In the genomic region with DNA sequence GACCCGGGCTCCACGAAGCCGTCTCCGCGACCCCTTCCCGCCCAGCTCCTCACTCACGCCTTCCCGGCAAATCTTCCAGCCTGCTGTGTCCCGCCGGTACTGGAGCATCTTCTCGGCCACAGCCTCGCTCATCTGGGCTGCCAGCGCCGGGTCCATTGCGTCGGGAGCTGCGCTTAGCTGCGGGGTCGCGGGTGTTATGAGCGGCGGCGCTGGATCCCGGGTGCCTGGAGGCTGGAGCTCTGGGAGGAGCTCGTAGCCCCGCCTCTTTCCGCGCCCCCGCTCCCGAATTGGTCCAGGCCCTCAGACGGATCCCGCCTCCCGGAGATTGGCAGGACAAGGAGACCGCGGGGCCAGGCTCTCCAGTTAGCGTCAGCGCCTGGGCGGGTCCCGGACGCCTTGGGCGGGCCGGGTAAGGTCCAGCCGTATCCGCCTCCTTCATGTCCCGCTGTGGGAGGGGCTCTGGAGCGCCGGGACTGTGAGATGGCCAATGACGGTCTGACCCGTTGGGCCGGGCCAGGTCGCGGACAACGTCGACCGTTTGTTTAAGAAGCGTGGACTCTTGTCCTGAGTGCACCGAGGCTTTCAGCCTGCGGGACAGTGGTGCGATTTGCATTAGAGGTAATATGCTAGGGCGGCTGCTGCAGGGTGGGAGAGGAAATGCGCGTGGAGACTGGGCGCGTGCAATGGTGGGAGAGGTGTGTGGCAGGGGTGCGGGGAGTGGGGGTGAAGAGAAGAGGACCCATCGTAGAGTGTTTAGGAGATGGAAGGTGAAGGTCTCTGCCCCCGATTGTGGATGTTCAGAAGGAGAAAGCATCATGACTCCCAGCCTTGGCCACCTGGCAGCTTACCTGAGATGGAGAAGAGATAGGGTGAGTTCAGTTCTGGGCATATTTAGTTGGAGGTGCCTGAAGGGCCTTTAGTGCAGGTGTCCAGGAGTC, we compare ENCODE assay signal across 8 cellular contexts. TPM values are rescaled to one million over a fixed set of nuclear protein-coding genes. Genes with fewer than 3 reads are reported as not detected.
DNase-seq lines count a peak whose midpoint lies in the region; ATAC-seq and TF ChIP-seq lines count a peak whose summit lies in the region.

A gene with protein sequence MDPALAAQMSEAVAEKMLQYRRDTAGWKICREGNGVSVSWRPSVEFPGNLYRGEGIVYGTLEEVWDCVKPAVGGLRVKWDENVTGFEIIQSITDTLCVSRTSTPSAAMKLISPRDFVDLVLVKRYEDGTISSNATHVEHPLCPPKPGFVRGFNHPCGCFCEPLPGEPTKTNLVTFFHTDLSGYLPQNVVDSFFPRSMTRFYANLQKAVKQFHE (minus strand): TSS at position 198 of the 938 bp plus-strand sequence. CDS start 42 bp downstream, at position 156.

- no peaks in the 10 kb centered on the region; the same call in 1 of the 2 replicates for H3K27me3 ChIP-seq in BE2C

- no peaks in the 10 kb centered on the region for H3K9me3 ChIP-seq in BE2C

- peak; percentile 99 for ATAC-seq in HG03457 (IDR thresholded peaks at IDR 0.05; ENCODE audit: unreplicated experiment)

- H3K36me3 ChIP-seq in BE2C: no peaks in the 10 kb centered on the region

- DNase-seq in BE2C (peak; percentile 99), GM19240 (ENCODE audit: insufficient read length, low spot score) (peak; percentile 95), NCI-H524 (lab: John Stamatoyannopoulos, UW) (peak; percentile 97 to 98), cortex of kidney (lab: John Stamatoyannopoulos, UW) (peak; percentile 68), left kidney (ENCODE audit: low read depth, low spot score) (peak; percentile 99)
- peak; percentile 99 for DNase-seq in activated CD4-positive, alpha-beta T cell treated with anti-CD3 and anti-CD28 coated beads for 48 hours
- DNase-seq in stimulated activated CD4-positive, alpha-beta T cell treated with anti-CD3 and anti-CD28 coated beads, Interleukin-1b, Interleukin-23, amount 100 ng/mL, for 48 hours: peak; percentile 97

- no peak for TF ChIP-seq CTCF in BE2C (IDR thresholded peaks at IDR 0.05; ENCODE audit: low read depth, low read length)

- H3K4me3 ChIP-seq in BE2C (ENCODE audit: low read depth, low read length): peak within 1 kb of the TSS; percentile 76

- H3K4me1 ChIP-seq in BE2C: no peaks in the 10 kb centered on the region

RNA-seq across cellular contexts. Expression of the gene that starts here (rescaled TPM):
- 1.1 TPM for polyA plus RNA-seq in BE2C (2012; ENCODE audit: insufficient read depth, insufficient read length, low read depth)

Comparison
In these comparisons a context has a peak if more than half of its experiments do, and no peak if none do; other contexts are left out.
1. Peak in every context shown above with its lines: DNase-seq, ATAC-seq and H3K4me3 ChIP-seq.